ENCODE assay signal across 23 cellular contexts in the genomic region with DNA sequence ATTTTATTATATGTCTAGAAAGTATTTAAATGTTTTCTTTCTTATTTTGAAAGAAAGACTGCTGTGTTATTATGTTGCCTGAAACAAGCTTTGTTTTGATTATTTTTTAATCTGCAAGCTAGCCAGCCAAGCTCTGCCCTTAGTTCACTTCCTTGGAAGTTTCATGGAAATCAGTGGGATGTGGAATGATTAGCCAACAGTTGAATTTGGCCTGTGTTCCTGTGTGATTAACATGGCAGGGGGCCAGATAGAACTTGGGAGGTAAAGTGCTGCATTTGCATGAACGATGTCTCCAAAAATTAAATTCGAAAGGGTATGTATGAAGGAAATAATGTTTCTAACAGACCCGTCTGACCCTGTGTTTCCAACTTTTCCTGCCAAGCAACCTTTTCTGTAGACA.
"Had no signal": no experiment of that assay in that cellular context is flagged by ENCODE, and none has a peak within 500 bp of the region (broad histone marks: within the 10 kb centered on the region; RNA-seq: fewer than 3 reads in every experiment).

No MANE protein-coding gene starts in this region.

- H3K4me2 ChIP-seq: neural progenitor cell had no signal

- H3K4me3 Mint-ChIP-seq: activated CD4-positive, alpha-beta T cell treated with anti-CD3 and anti-CD28 coated beads, Interleukin-2, amount 10 ng/mL, durations not matched to agents 24 days and 14 days; activated CD8-positive, alpha-beta T cell treated with anti-CD3 and anti-CD28 coated beads for 36 hours; activated naive CD4-positive, alpha-beta T cell treated with anti-CD3 and anti-CD28 coated beads, Interleukin-2, amount 10 ng/mL, durations not matched to agents 7 days and 5 days; activated naive CD8-positive, alpha-beta T cell treated with anti-CD3 and anti-CD28 coated beads, Interleukin-2, amount 50 U/mL, for 24 hours; naive B cell; neural progenitor cell; stimulated activated effector memory CD8-positive, alpha-beta T cell treated with anti-CD3 and anti-CD28 coated beads, Interleukin-12 subunit alpha, Interleukin-12 subunit beta, amount 100 ng/mL, for 72 hours had no signal

- H3K27me3 Mint-ChIP-seq: activated naive CD4-positive, alpha-beta T cell treated with anti-CD3 and anti-CD28 coated beads, Interleukin-2, amount 10 ng/mL, durations not matched to agents 7 days and 5 days had no signal

- H3K27ac Mint-ChIP-seq: activated CD4-positive, alpha-beta T cell treated with anti-CD3 and anti-CD28 coated beads, Interleukin-2, amount 10 ng/mL, durations not matched to agents 24 days and 14 days; activated CD8-positive, alpha-beta T cell treated with anti-CD3 and anti-CD28 coated beads for 36 hours; activated naive CD4-positive, alpha-beta T cell treated with anti-CD3 and anti-CD28 coated beads, Interleukin-2, amount 10 ng/mL, durations not matched to agents 7 days and 5 days; activated naive CD8-positive, alpha-beta T cell treated with anti-CD3 and anti-CD28 coated beads, Interleukin-2, amount 50 U/mL, for 24 hours; naive B cell; neural progenitor cell; stimulated activated effector memory CD8-positive, alpha-beta T cell treated with anti-CD3 and anti-CD28 coated beads, Interleukin-12 subunit alpha, Interleukin-12 subunit beta, amount 100 ng/mL, for 72 hours had no signal

- H3K27me3 ChIP-seq: esophagus muscularis mucosa, neural progenitor cell, sigmoid colon, testis, upper lobe of left lung had no signal

- H3K4me1 Mint-ChIP-seq: activated CD4-positive, alpha-beta T cell treated with anti-CD3 and anti-CD28 coated beads, Interleukin-2, amount 10 ng/mL, durations not matched to agents 24 days and 14 days; activated naive CD4-positive, alpha-beta T cell treated with anti-CD3 and anti-CD28 coated beads, Interleukin-2, amount 10 ng/mL, durations not matched to agents 7 days and 5 days; naive B cell; neural progenitor cell; stimulated activated effector memory CD8-positive, alpha-beta T cell treated with anti-CD3 and anti-CD28 coated beads, Interleukin-12 subunit alpha, Interleukin-12 subunit beta, amount 100 ng/mL, for 72 hours had no signal

- H3K9me3 Mint-ChIP-seq: activated CD4-positive, alpha-beta T cell treated with anti-CD3 and anti-CD28 coated beads, Interleukin-2, amount 10 ng/mL, durations not matched to agents 24 days and 14 days; activated CD8-positive, alpha-beta T cell treated with anti-CD3 and anti-CD28 coated beads for 36 hours; activated naive CD4-positive, alpha-beta T cell treated with anti-CD3 and anti-CD28 coated beads, Interleukin-2, amount 10 ng/mL, durations not matched to agents 7 days and 5 days; activated naive CD8-positive, alpha-beta T cell treated with anti-CD3 and anti-CD28 coated beads, Interleukin-2, amount 50 U/mL, for 24 hours; neural progenitor cell; stimulated activated effector memory CD8-positive, alpha-beta T cell treated with anti-CD3 and anti-CD28 coated beads, Interleukin-12 subunit alpha, Interleukin-12 subunit beta, amount 100 ng/mL, for 72 hours had no signal

- H3K27ac ChIP-seq: esophagus muscularis mucosa, neural progenitor cell, psoas muscle, sigmoid colon, testis, upper lobe of left lung had no signal

- DNase-seq: activated CD4-positive, alpha-beta T cell treated with anti-CD3 and anti-CD28 coated beads, Interleukin-2, amount 10 ng/mL, durations not matched to agents 24 days and 14 days; activated CD8-positive, alpha-beta T cell treated with anti-CD3 and anti-CD28 coated beads for 36 hours; activated naive CD4-positive, alpha-beta T cell treated with anti-CD3 and anti-CD28 coated beads, Interleukin-2, amount 10 ng/mL, durations not matched to agents 7 days and 5 days; activated naive CD8-positive, alpha-beta T cell treated with anti-CD3 and anti-CD28 coated beads, Interleukin-2, amount 50 U/mL, for 24 hours; activated T-cell treated with anti-CD3 and anti-CD28 coated beads, Interleukin-2, amount 50 U/mL, for 1 hour; aorta; cortex of kidney; foreskin melanocyte; glutamatergic neuron; hippocampal formation; islet precursor cell; left ventricle myocardium superior; mesenchymal stem cell; mucosa of descending colon; naive B cell; psoas muscle; sigmoid colon; stimulated activated CD4-positive, alpha-beta T cell treated with anti-CD3 and anti-CD28 coated beads, Interleukin-4, amount 100 ng/mL, for 24 hours; testis; upper lobe of left lung had no signal

- H3K9ac ChIP-seq: neural progenitor cell had no signal

- H3K36me3 ChIP-seq: esophagus muscularis mucosa, neural progenitor cell, sigmoid colon, upper lobe of left lung had no signal

- H2AFZ ChIP-seq: neural progenitor cell had no signal

- H3K36me3 Mint-ChIP-seq: activated naive CD4-positive, alpha-beta T cell treated with anti-CD3 and anti-CD28 coated beads, Interleukin-2, amount 10 ng/mL, durations not matched to agents 7 days and 5 days; naive B cell; neural progenitor cell; stimulated activated effector memory CD8-positive, alpha-beta T cell treated with anti-CD3 and anti-CD28 coated beads, Interleukin-12 subunit alpha, Interleukin-12 subunit beta, amount 100 ng/mL, for 72 hours had no signal

- H3K4me1 ChIP-seq: esophagus muscularis mucosa, neural progenitor cell, psoas muscle, sigmoid colon, testis, upper lobe of left lung had no signal

- ATAC-seq: activated CD8-positive, alpha-beta T cell treated with anti-CD3 and anti-CD28 coated beads for 36 hours; activated naive CD8-positive, alpha-beta T cell treated with anti-CD3 and anti-CD28 coated beads, Interleukin-2, amount 50 U/mL, for 24 hours; left ventricle myocardium superior; mucosa of descending colon; psoas muscle; stimulated activated effector memory CD8-positive, alpha-beta T cell treated with anti-CD3 and anti-CD28 coated beads, Interleukin-12 subunit alpha, Interleukin-12 subunit beta, amount 100 ng/mL, for 72 hours had no signal

- H3K4me3 ChIP-seq: esophagus muscularis mucosa, mucosa of descending colon, neural progenitor cell, psoas muscle, sigmoid colon, testis, upper lobe of left lung had no signal

- H3K9me3 ChIP-seq: esophagus muscularis mucosa, mucosa of descending colon, psoas muscle, sigmoid colon, testis, upper lobe of left lung had no signal
